Comparison of ENCODE assay signal across 11 cellular contexts in genomic region chr20:45343445-45343866, GRCh38. TPM values are rescaled to one million over a fixed set of nuclear protein-coding genes. Genes with fewer than 3 reads are reported as not detected.
DNase-seq lines count a peak whose midpoint lies in the region; ATAC-seq and TF ChIP-seq lines count a peak whose summit lies in the region.
"Had no signal": no experiment of that assay in that cellular context is flagged by ENCODE, and none has a peak within 500 bp of the region (broad histone marks: within the 10 kb centered on the region; RNA-seq: fewer than 3 reads in every experiment).

No MANE protein-coding gene starts in this region.

- peak overlapping the region; percentile 59; the same call in 1 of the 2 replicates for H3K27ac ChIP-seq in HEK293 (ENCODE audit: extremely low read depth, low read depth, low read length)

- TF ChIP-seq CTCF in HEK293 (tag by site-specific recombination; IDR thresholded peaks at IDR 0.05) (no peak), foreskin fibroblast (IDR thresholded peaks at IDR 0.05; ENCODE audit: low read depth, low read length) (no peak)

- POLR2A ChIA-PET in HEK293 (lab: Yijun Ruan, JAX) = interaction anchor here (1.3 to 2.1 kb wide), 3 partner anchors 9 to 34 kb away, joined by 3 to 11 read pairs (median 7); partner anchors contain the start of gene SYS1
- POLR2A ChIA-PET in T-cell (lab: Charles Lee) = no interaction called here

- no peaks in the 10 kb centered on the region for H3K36me3 Mint-ChIP-seq in T-cell
- H3K36me3 Mint-ChIP-seq: naive B cell had no signal

- H3K4me1 ChIP-seq in HEK293 (ENCODE audit: control insufficient read depth, insufficient read depth, low read length) = peaks cover 38% of the 10 kb centered on the region
- peaks cover 79% of the 10 kb centered on the region for H3K4me1 ChIP-seq in skeletal muscle satellite cell (ENCODE audit: control insufficient read depth, insufficient read depth, low read length)

- H3K4me1 Mint-ChIP-seq in T-cell = peaks cover 12 to 28% (median 18%) of the 10 kb centered on the region in 3 donors

- no peak overlapping the region for H3K27ac Mint-ChIP-seq in T-cell
- H3K27ac Mint-ChIP-seq: naive B cell had no signal

- peak overlapping the region; percentile 84 for H3K4me2 ChIP-seq in skeletal muscle satellite cell (ENCODE audit: low read length)

- CTCF ChIA-PET in HEK293 (lab: Yijun Ruan, JAX) = interaction anchor here (0.7 to 2.3 kb wide), 6 partner anchors 15 to 432 kb away, joined by 3 to 11 read pairs (median 3); partner anchors contain the start of gene SYS1
- CTCF ChIA-PET in T-cell (lab: Charles Lee) = no interaction called here

- no peaks in the 10 kb centered on the region for H3K9me3 Mint-ChIP-seq in T-cell
- H3K9me3 Mint-ChIP-seq: naive B cell had no signal

- peak overlapping the region; percentile 78 for H3K9ac ChIP-seq in skeletal muscle satellite cell (ENCODE audit: low read depth, low read length)

- H3K36me3 ChIP-seq in HEK293 (ENCODE audit: control insufficient read depth in 2 of 2, insufficient read depth in 1 of 2, low read length in 2 of 2) = peaks cover 0 to 9% of the 10 kb centered on the region in 2 experiments; a peak in 1 of 3 replicates
- H3K36me3 ChIP-seq in skeletal muscle satellite cell (ENCODE audit: insufficient read depth, low read length) = peaks cover 63% of the 10 kb centered on the region

- H3K4me3 ChIP-seq in HEK293 (ENCODE audit: low read depth, low read length) (no peak overlapping the region), foreskin fibroblast (ENCODE audit: low read depth in 1 of 2, low read length in 2 of 2) (peak overlapping the region; percentile 40 to 96), skeletal muscle satellite cell (ENCODE audit: low read length) (peak overlapping the region; percentile 92)
- H3K4me3 ChIP-seq: testis had no signal

- H3K27me3 Mint-ChIP-seq in T-cell = peaks cover 8 to 12% of the 10 kb centered on the region in 2 donors

- no peak overlapping the region for H3K4me3 Mint-ChIP-seq in T-cell
- H3K4me3 Mint-ChIP-seq: naive B cell had no signal

- DNase-seq in OCI-M1 (lab: John Stamatoyannopoulos, UW) (peak; percentile 35), foreskin fibroblast (no peak), NAMALWA (ENCODE audit: low spot score) (no peak), T-cell (no peak), HPDE6-E6E7 (ENCODE audit: extremely low spot score) (no peak)
- DNase-seq: naive B cell, SHP77, testis had no signal

- H3K9me3 ChIP-seq in HEK293 (ENCODE audit: control insufficient read depth, insufficient read depth, low read depth, low read length) (no peaks in the 10 kb centered on the region), skeletal muscle satellite cell (replicated peaks; ENCODE audit: low read length) (no peaks in the 10 kb centered on the region)
- H3K9me3 ChIP-seq: testis had no signal

- H3K27me3 ChIP-seq in skeletal muscle satellite cell (ENCODE audit: control insufficient read depth, insufficient read depth, low read length) = no peaks in the 10 kb centered on the region
- H3K27me3 ChIP-seq: testis had no signal

- ATAC-seq in HG02678 (IDR thresholded peaks at IDR 0.05; ENCODE audit: unreplicated experiment) (no peak), T-cell (replicated peaks in 1 of 4) (no peak)

TF ChIP-seq in HEK293, 187 proteins besides CTCF, POLR2A, EP300 and RAD21:
- TF ChIP-seq GLIS2 (tag by site-specific recombination; IDR thresholded peaks at IDR 0.05) (peak; percentile 34; the same call in 1 of the 2 replicates), ZNF843 (tag by site-specific recombination; IDR thresholded peaks at IDR 0.05) (no peak), ZFP3 (tag by site-specific recombination; IDR thresholded peaks at IDR 0.05; ENCODE audit: low read depth) (no peak), ZIC2 (tag by site-specific recombination; IDR thresholded peaks at IDR 0.05) (peak; percentile 86), ZFHX2 (tag by site-specific recombination; conservative IDR thresholded peaks at IDR 0.05) (peak; percentile 36; the same call in 1 of the 2 replicates), ZNF132 (tag by site-specific recombination; IDR thresholded peaks at IDR 0.05; ENCODE audit: borderline replicate concordance) (no peak), ZNF514 (tag by site-specific recombination; IDR thresholded peaks at IDR 0.05) (no peak), KLF17 (tag by site-specific recombination; IDR thresholded peaks at IDR 0.05) (0 out of 2 replicates have a peak, but pooled peaks have one; percentile 23), EGR2 (tag by site-specific recombination; IDR thresholded peaks at IDR 0.05; ENCODE audit: low read depth) (peak; percentile 48), IKZF3 (tag by site-specific recombination; IDR thresholded peaks at IDR 0.05) (peak; percentile 30; the same call in 1 of the 2 replicates), KLF1 (tag by site-specific recombination; IDR thresholded peaks at IDR 0.05) (peak; percentile 87), SP2 (tag by site-specific recombination; IDR thresholded peaks at IDR 0.05) (no peak), ZNF324 (tag by site-specific recombination; IDR thresholded peaks at IDR 0.05) (no peak), GLIS1 (tag by site-specific recombination; IDR thresholded peaks at IDR 0.05) (peak; percentile 83)
- TF ChIP-seq, protein P1, sequence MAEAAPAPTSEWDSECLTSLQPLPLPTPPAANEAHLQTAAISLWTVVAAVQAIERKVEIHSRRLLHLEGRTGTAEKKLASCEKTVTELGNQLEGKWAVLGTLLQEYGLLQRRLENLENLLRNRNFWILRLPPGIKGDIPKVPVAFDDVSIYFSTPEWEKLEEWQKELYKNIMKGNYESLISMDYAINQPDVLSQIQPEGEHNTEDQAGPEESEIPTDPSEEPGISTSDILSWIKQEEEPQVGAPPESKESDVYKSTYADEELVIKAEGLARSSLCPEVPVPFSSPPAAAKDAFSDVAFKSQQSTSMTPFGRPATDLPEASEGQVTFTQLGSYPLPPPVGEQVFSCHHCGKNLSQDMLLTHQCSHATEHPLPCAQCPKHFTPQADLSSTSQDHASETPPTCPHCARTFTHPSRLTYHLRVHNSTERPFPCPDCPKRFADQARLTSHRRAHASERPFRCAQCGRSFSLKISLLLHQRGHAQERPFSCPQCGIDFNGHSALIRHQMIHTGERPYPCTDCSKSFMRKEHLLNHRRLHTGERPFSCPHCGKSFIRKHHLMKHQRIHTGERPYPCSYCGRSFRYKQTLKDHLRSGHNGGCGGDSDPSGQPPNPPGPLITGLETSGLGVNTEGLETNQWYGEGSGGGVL (tag by site-specific recombination; IDR thresholded peaks at IDR 0.05) = peak; percentile 63
TF ChIP-seq in HEK293: peak in this region for 9.

RNA-seq across cellular contexts. Expression of gene SDC4, which starts 4.8 kb away (rescaled TPM):
- total RNA-seq in skeletal muscle satellite cell (2012; rRNA removed) = 72.8 and 93.0 TPM in 2 replicates
- total RNA-seq in T-cell = 1 to 10 TPM in 4 of 5 donors, under 1 TPM in 1; 0.68 to 4.4 (median 3.5) TPM

RNA-seq across cellular contexts. Expression of gene SYS1, which starts 19.5 kb away (rescaled TPM):
- total RNA-seq in skeletal muscle satellite cell (2012; rRNA removed) = 18.6 and 18.8 TPM in 2 replicates
- 10 to 100 TPM; 53.1 to 86.9 (median 58.2) TPM for total RNA-seq in T-cell

RNA-seq across cellular contexts. Expression of gene TP53TG5, which starts 34.7 kb away (rescaled TPM):
- total RNA-seq in skeletal muscle satellite cell (2012; rRNA removed) = not detected in 2 replicates
- under 1 TPM in 3 of 5 donors, not detected in 2; 0.10 to 0.23 (median 0.16) TPM for total RNA-seq in T-cell

RNA-seq across cellular contexts. Expression of gene MATN4, which starts 35.4 kb away (rescaled TPM):
- total RNA-seq in skeletal muscle satellite cell (2012; rRNA removed) = not detected in 2 replicates
- not detected for total RNA-seq in T-cell

RNA-seq across cellular contexts. Expression of gene RBPJL, which starts 36.8 kb away (rescaled TPM):
- not detected in 2 replicates for total RNA-seq in skeletal muscle satellite cell (2012; rRNA removed)
- total RNA-seq in T-cell = under 1 TPM in 3 of 5 donors, not detected in 2; 0.22 to 0.29 (median 0.26) TPM
